In the genomic region with DNA sequence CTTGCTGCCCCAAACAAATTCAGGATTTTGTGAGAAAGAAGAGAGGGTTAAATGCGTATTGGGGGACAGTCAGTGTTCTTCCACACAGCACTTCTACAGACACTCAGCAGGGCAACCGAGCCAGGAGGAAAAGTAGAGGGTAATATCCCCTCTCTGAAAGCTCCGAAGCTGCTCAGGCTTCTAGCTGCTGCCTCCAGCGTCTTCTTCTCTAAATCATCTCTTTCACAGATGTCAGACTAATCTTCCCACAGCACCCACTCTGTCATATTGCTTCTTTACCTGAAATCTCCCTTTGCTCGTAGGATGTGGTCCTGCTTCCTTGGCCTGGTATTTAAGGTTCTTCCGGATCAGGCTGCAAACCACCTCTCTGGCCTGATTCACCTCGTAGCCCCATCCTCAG, we compare ENCODE assay signal across 21 cellular contexts.
DNase-seq lines count a peak whose midpoint lies in the region; ATAC-seq, FAIRE-seq and TF ChIP-seq lines count a peak whose summit lies in the region.
"Had no signal": no experiment of that assay in that cellular context is flagged by ENCODE, and none has a peak within 500 bp of the region (broad histone marks: within the 10 kb centered on the region; RNA-seq: fewer than 3 reads in every experiment).

No MANE protein-coding gene starts in this region.

- no peak overlapping the region for H2AFZ ChIP-seq in mesenchymal stem cell (ENCODE audit: low read depth, low read length)

- no peak overlapping the region for H2BK15ac ChIP-seq in mesenchymal stem cell (ENCODE audit: low read depth, poor library complexity, severe bottlenecking)

- FAIRE-seq in H54 (lab: Jason Lieb, UNC), result no peak
- FAIRE-seq: GM12891 had no signal

- H3K27me3 ChIP-seq in H7 (ENCODE audit: control insufficient read depth, insufficient read depth, low read length) (no peaks in the 10 kb centered on the region; the same call in 1 of the 2 replicates), ascending aorta (no peaks in the 10 kb centered on the region), mesenchymal stem cell (ENCODE audit: control insufficient read depth in 1 of 2, insufficient read depth in 1 of 2, low read length in 2 of 2) (peaks cover 0 to 4% of the 10 kb centered on the region in 2 experiments)

- H3K23ac ChIP-seq in mesenchymal stem cell (ENCODE audit: low read length in 2 of 2), result no peak overlapping the region

- no peak overlapping the region for H4K8ac ChIP-seq in mesenchymal stem cell (ENCODE audit: low read length)

- intact Hi-C loops in ascending aorta (cut with DNase I), result loop anchor here (5.0 kb wide), 1 partner anchor 43 kb away; no protein-coding TSS in a partner anchor
- intact Hi-C loops in sciatic nerve (cut with DNase I), result no loop called here

- H4K91ac ChIP-seq in mesenchymal stem cell (ENCODE audit: low read length), result no peak overlapping the region

- H3K36me3 ChIP-seq in H7 (replicated peaks; ENCODE audit: control insufficient read depth, insufficient read depth, low read length), result no peaks in the 10 kb centered on the region
- no peaks in the 10 kb centered on the region for H3K36me3 ChIP-seq in ascending aorta
- no peaks in the 10 kb centered on the region for H3K36me3 ChIP-seq in mesenchymal stem cell (ENCODE audit: control insufficient read depth in 1 of 2, insufficient read depth in 2 of 2, low read depth in 1 of 2, low read length in 2 of 2)

- H3K4me2 ChIP-seq in mesenchymal stem cell (ENCODE audit: low read length, poor library complexity, severe bottlenecking), result no peak overlapping the region
- H3K4me2 ChIP-seq: KMS-11 had no signal

- H3K9me3 ChIP-seq in ascending aorta (no peaks in the 10 kb centered on the region), mesenchymal stem cell (ENCODE audit: control insufficient read depth, low read length) (no peaks in the 10 kb centered on the region)

- H3K9ac ChIP-seq in mesenchymal stem cell (ENCODE audit: low read length), result no peak overlapping the region
- H3K9ac ChIP-seq: KMS-11 had no signal

- 88% methylated on average over 7 of the region's 7 CpGs for WGBS in mesenchymal stem cell

- no peak for ATAC-seq in sciatic nerve
- ATAC-seq: Panc1 had no signal

- H3K18ac ChIP-seq in mesenchymal stem cell (ENCODE audit: low read depth in 1 of 2, low read length in 2 of 2), result no peak overlapping the region

- peak overlapping the region; percentile 38 to 59 for H3K27ac ChIP-seq in ascending aorta
- H3K27ac ChIP-seq in mesenchymal stem cell (ENCODE audit: low read length, poor library complexity, severe bottlenecking), result no peak overlapping the region
- H3K27ac ChIP-seq: KMS-11, RWPE1 had no signal

- H3K4me3 ChIP-seq in H7 (ENCODE audit: insufficient read depth, low read depth, low read length) (no peak overlapping the region), ascending aorta (no peak overlapping the region), mesenchymal stem cell (ENCODE audit: insufficient read depth in 1 of 2, low read depth in 1 of 2, low read length in 2 of 2) (no peak overlapping the region)

- H2BK120ac ChIP-seq in mesenchymal stem cell (ENCODE audit: low read depth, low read length), result no peak overlapping the region

- H2AK5ac ChIP-seq in mesenchymal stem cell (ENCODE audit: low read length, severe bottlenecking), result peak overlapping the region; percentile 61

- no peak overlapping the region for H3K14ac ChIP-seq in mesenchymal stem cell (ENCODE audit: low read length in 2 of 2)

- peak overlapping the region in 1 of 2 experiments; percentile 7 for H3K4ac ChIP-seq in mesenchymal stem cell (ENCODE audit: low read depth in 1 of 2, low read length in 2 of 2)

- DNase-seq in H7 (peak; percentile 8), ascending aorta (ENCODE audit: low spot score in 2 of 2) (no peak), mesenchymal stem cell (no peak), sciatic nerve (ENCODE audit: low spot score) (peak; percentile 17), H54 (ENCODE audit: insufficient read length, low spot score) (no peak), NCI-H187 treated with DMSO at 0.1 percent for 48 hours (lab: John Stamatoyannopoulos, UW) (no peak)
- DNase-seq in stimulated activated CD4-positive, alpha-beta T cell treated with anti-CD3 and anti-CD28 coated beads, Interleukin-4, amount 100 ng/mL, for 24 hours, result no peak
- DNase-seq: Calu3, GF-D8, H9, MM.1S, NCI-H1694, NCI-H2081, NCI-H226, NCI-H510A, NCI-H69, SHP77 had no signal

- H3K4me1 ChIP-seq in ascending aorta (peaks cover 37 to 57% of the 10 kb centered on the region in 2 donors), mesenchymal stem cell (ENCODE audit: control insufficient read depth, insufficient read depth, low read depth, low read length) (peaks cover 22% of the 10 kb centered on the region)

- H3K79me1 ChIP-seq in mesenchymal stem cell (replicated peaks; ENCODE audit: low read length, poor library complexity, severe bottlenecking), result no peaks in the 10 kb centered on the region

- no peak for TF ChIP-seq CTCF in ascending aorta (IDR thresholded peaks at IDR 0.05)

- H2BK12ac ChIP-seq in mesenchymal stem cell (ENCODE audit: low read length in 2 of 2), result peak overlapping the region in 1 of 2 experiments; percentile 57

- H2BK5ac ChIP-seq in mesenchymal stem cell (ENCODE audit: low read depth, low read length, poor library complexity, severe bottlenecking), result no peak overlapping the region

- no peak for TF ChIP-seq POLR2A in H54 (IDR thresholded peaks at IDR 0.05; ENCODE audit: low read depth, low read length)

Comparison
In these comparisons a context has a peak if more than half of its experiments do, and no peak if none do; other contexts are left out.
1. DNase-seq: peak in H7 (single experiment) and sciatic nerve (single experiment); none in ascending aorta (0 of 2), mesenchymal stem cell (single experiment), stimulated activated CD4-positive, alpha-beta T cell treated with anti-CD3 and anti-CD28 coated beads, Interleukin-4, amount 100 ng/mL, for 24 hours (single experiment), H54 (single experiment) and NCI-H187 treated with DMSO at 0.1 percent for 48 hours (single experiment).